8 cellular contexts compared by ENCODE assay signal in the genomic region with DNA sequence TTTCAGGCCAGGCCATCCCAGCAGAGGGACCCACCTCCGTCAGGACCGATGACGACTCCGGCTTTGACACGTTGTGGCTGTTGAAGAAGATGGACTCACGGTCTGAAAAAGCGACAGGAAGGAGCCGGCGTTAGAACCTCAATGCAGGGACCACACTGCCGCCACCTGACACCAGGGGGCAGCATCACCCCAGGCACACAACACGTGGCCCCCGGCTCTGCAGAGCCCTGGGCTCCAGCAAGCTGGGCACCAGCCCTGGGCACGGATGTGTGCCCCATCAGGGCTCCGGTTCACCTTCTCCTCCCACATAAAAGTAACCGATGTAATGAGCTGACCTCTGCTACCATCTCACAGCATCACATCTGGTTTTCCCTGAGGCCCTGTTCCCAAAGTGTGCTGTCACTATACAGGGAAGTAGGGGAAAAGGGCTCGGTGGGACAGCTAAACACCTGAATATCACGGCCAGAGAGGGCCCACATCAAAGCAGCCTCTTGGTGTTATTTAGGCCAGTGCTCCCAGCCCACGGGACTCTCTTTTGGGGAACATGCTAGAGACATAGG. TPM values are rescaled to one million over a fixed set of nuclear protein-coding genes. Genes with fewer than 3 reads are reported as not detected.
DNase-seq lines count a peak whose midpoint lies in the region; ATAC-seq and TF ChIP-seq lines count a peak whose summit lies in the region.

No MANE protein-coding gene starts in this region.

- peak; percentile 71 for ATAC-seq in HG03571 (IDR thresholded peaks at IDR 0.05; ENCODE audit: unreplicated experiment)
- ATAC-seq in stimulated activated naive CD8-positive, alpha-beta T cell treated with anti-CD3 and anti-CD28 coated beads, Interleukin-15, Interleukin-2, amounts not matched to agents 100 U/mL and 50 U/mL, for 24 hours, result peak; percentile 89

- H3K27me3 Mint-ChIP-seq in nephron (ENCODE audit: low read depth), result no peaks in the 10 kb centered on the region

- TF ChIP-seq CTCF in BJ (IDR thresholded peaks at IDR 0.05; ENCODE audit: insufficient read depth, low read depth, low read length) (peak; percentile 95), nephron (IDR thresholded peaks at IDR 0.05; ENCODE audit: unreplicated experiment in 3 of 3) (peak; percentile 92 to 97 (median 93))

- CTCF ChIA-PET in BJ (lab: Yijun Ruan, JAX), result interaction anchor here (0.6 to 5.2 kb wide), 33 partner anchors 9 to 255 kb away, joined by 3 to 54 read pairs (median 4); a partner anchor contains a TSS

- no peak overlapping the region for H3K27ac Mint-ChIP-seq in nephron

- no peak overlapping the region for H3K4me3 ChIP-seq in BJ (ENCODE audit: low read depth, low read length)

- H3K4me1 Mint-ChIP-seq in nephron, result peaks cover 14% of the 10 kb centered on the region

- DNase-seq in BJ (ENCODE audit: low read depth), result no peak
- peak; percentile 95 for DNase-seq in GM19238 (ENCODE audit: insufficient read length, low spot score)
- DNase-seq in OCI-M2 (lab: John Stamatoyannopoulos, UW; ENCODE audit: unreplicated experiment), result peak; percentile 17
- DNase-seq in activated T-cell treated with anti-CD3 and anti-CD28 coated beads, Interleukin-2, amount 50 U/mL, for 48 hours, result peak; percentile 88 to 90
- DNase-seq in fibroblast of gingiva (ENCODE audit: low read depth), result peak; percentile 57
- DNase-seq in stimulated activated naive CD8-positive, alpha-beta T cell treated with anti-CD3 and anti-CD28 coated beads, Interleukin-15, Interleukin-2, amounts not matched to agents 100 U/mL and 50 U/mL, for 24 hours, result peak; percentile 88

- no peaks in the 10 kb centered on the region for H3K27me3 ChIP-seq in BJ (ENCODE audit: control insufficient read depth, insufficient read depth, low read length)

- no peaks in the 10 kb centered on the region for H3K9me3 Mint-ChIP-seq in nephron

- H3K4me3 Mint-ChIP-seq in nephron, result no peak overlapping the region

- peaks cover 6% of the 10 kb centered on the region for H3K36me3 Mint-ChIP-seq in nephron (ENCODE audit: low read depth)

- H3K36me3 ChIP-seq in BJ (ENCODE audit: control insufficient read depth, insufficient read depth, low read length), result peaks cover 3% of the 10 kb centered on the region

- POLR2A ChIA-PET in BJ (lab: Charles Lee), result no interaction called here

RNA-seq across cellular contexts. Expression of a gene that starts 29.0 kb away (rescaled TPM):
- not detected in 2 replicates for polyA plus RNA-seq in BJ (2011; rRNA removed)
- not detected in 2 replicates for polyA minus RNA-seq in BJ (2011; rRNA and poly(A)+ RNA removed)
